8 cellular contexts compared by ENCODE assay signal in the genomic region with DNA sequence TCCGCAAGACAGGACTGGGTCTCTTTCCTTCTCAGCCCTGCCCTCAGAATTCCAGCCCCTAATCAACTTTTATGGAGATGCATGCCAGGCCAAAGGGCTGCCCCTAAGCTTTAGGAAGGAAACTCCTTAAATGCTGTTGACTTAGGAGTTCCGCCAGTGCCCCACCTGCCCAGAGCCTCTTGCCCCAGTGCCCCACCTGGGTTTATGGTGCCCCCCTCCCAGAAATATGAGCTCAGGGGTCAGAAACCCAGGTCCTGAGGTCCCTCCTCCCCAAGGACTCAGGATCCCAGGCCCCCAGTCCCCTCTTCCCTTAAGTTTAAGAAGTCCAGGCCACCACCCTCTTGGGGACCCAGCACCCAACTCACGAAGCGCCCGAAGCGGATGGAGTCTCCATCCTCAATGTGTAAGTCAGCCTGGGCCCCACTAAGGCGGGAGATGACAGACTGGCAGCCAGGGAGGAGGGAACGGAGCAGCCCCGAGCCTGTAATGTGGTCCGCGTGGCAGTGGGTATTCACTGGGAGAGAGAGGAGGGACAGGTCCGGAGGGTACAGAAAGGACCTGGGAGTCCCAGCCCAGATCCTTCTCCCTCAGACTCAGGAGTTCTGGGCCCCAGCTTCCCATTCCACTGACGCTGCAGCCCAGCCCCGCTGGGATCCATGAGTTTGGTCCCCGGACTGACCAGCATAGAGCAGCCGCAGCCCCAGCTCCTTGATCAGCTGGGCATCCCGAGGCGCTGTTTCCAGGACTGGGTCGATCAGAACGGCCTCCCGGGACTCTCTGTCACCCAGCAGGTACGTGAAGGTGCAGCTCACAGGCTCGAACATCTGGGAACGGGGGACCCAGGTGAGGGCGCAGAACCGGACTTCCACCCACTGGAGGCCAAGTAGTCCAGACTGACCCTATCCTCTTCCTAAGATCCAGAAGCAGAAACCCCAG. TPM values are rescaled to one million over a fixed set of nuclear protein-coding genes. Genes with fewer than 3 reads are reported as not detected.
A peak's percentile ranks its signal among the peaks of the same experiment; 100 is the strongest.
DNase-seq lines count a peak whose midpoint lies in the region; ATAC-seq, FAIRE-seq and TF ChIP-seq lines count a peak whose summit lies in the region.

No MANE protein-coding gene starts in this region.

- H3K27ac Mint-ChIP-seq in CD4-positive, CD25-positive, alpha-beta regulatory T cell, result peak overlapping the region; percentile 28 to 88 (median 74)

- H3K36me3 ChIP-seq in CD4-positive, CD25-positive, alpha-beta regulatory T cell (ENCODE audit: control insufficient read depth, insufficient read depth, low read length), result no peaks in the 10 kb centered on the region
- H3K36me3 ChIP-seq in kidney (ENCODE audit: control insufficient read depth in 1 of 2, insufficient read depth in 2 of 2, low read length in 2 of 2), result peaks cover 0 to 2% of the 10 kb centered on the region in 2 donors

- peak overlapping the region; percentile 63 for H3K27ac ChIP-seq in CD4-positive, CD25-positive, alpha-beta regulatory T cell (ENCODE audit: insufficient read depth, low read length, poor library complexity, severe bottlenecking)
- peak overlapping the region; percentile 83 to 89 for H3K27ac ChIP-seq in kidney (ENCODE audit: low read depth in 2 of 2, low read length in 2 of 2)

- TF ChIP-seq CTCF in LNCaP clone FGC (IDR thresholded peaks at IDR 0.05; ENCODE audit: control insufficient read depth, extremely low read depth, insufficient read depth), result no peak
- no peak for TF ChIP-seq CTCF in astrocyte of the spinal cord (IDR thresholded peaks at IDR 0.05; ENCODE audit: low read depth, low read length)
- no peak for TF ChIP-seq CTCF in kidney (IDR thresholded peaks at IDR 0.05; ENCODE audit: borderline replicate concordance, extremely low read depth, insufficient read depth)

- H3K4me1 ChIP-seq in CD4-positive, CD25-positive, alpha-beta regulatory T cell (ENCODE audit: control insufficient read depth, insufficient read depth, low read length, poor library complexity, severe bottlenecking), result peaks cover 31% of the 10 kb centered on the region
- peaks cover 9 to 10% of the 10 kb centered on the region in 2 donors for H3K4me1 ChIP-seq in kidney (ENCODE audit: control insufficient read depth in 1 of 2, insufficient read depth in 1 of 2, low read depth in 1 of 2, low read length in 2 of 2)

- no peaks in the 10 kb centered on the region for H3K9me3 ChIP-seq in CD4-positive, CD25-positive, alpha-beta regulatory T cell (ENCODE audit: control insufficient read depth in 2 of 2, low read length in 2 of 2)
- no peaks in the 10 kb centered on the region for H3K9me3 ChIP-seq in kidney (ENCODE audit: control insufficient read depth in 1 of 2, low read length in 2 of 2)

- FAIRE-seq in kidney (lab: Jason Lieb, UNC), result no peak

- H3K9me3 Mint-ChIP-seq in CD4-positive, CD25-positive, alpha-beta regulatory T cell, result no peaks in the 10 kb centered on the region

- no peaks in the 10 kb centered on the region for H3K27me3 Mint-ChIP-seq in CD4-positive, CD25-positive, alpha-beta regulatory T cell

- H3K4me1 Mint-ChIP-seq in CD4-positive, CD25-positive, alpha-beta regulatory T cell, result peaks cover 5 to 31% (median 21%) of the 10 kb centered on the region in 4 donors

- peak overlapping the region; percentile 76 to 97 (median 84) for H3K4me3 Mint-ChIP-seq in CD4-positive, CD25-positive, alpha-beta regulatory T cell

- peak; percentile 15 to 20 for ATAC-seq in CD4-positive, CD25-positive, alpha-beta regulatory T cell (ENCODE audit: low read depth in 2 of 2)

- H3K9ac ChIP-seq in kidney (ENCODE audit: low read length in 2 of 2), result peak overlapping the region; percentile 77 to 90

- intact Hi-C loops in kidney (cut with DNase I), result no loop called here

- H3K27me3 ChIP-seq in CD4-positive, CD25-positive, alpha-beta regulatory T cell (ENCODE audit: control insufficient read depth, insufficient read depth, low read length), result no peaks in the 10 kb centered on the region

- in situ Hi-C loops in astrocyte of the spinal cord (cut with HindIII; ENCODE audit: low sequenced_read_pairs), result no loop called here

- H3K36me3 Mint-ChIP-seq in CD4-positive, CD25-positive, alpha-beta regulatory T cell, result no peaks in the 10 kb centered on the region

- H3K4me3 ChIP-seq in CD4-positive, CD25-positive, alpha-beta regulatory T cell (ENCODE audit: low read depth, low read length), result peak overlapping the region; percentile 80
- H3K4me3 ChIP-seq in LNCaP clone FGC (ENCODE audit: low read depth, low read length), result peak overlapping the region; percentile 76
- H3K4me3 ChIP-seq in astrocyte of the spinal cord (ENCODE audit: low read depth, low read length), result peak overlapping the region; percentile 84
- H3K4me3 ChIP-seq in kidney (ENCODE audit: low read length in 2 of 2), result peak overlapping the region; percentile 88 to 90

- DNase-seq in CD4-positive, CD25-positive, alpha-beta regulatory T cell, result peak in 1 of 3 donors; percentile 42
- DNase-seq in LNCaP clone FGC (ENCODE audit: low read depth), result no peak
- DNase-seq in astrocyte of the spinal cord (ENCODE audit: low read depth, low spot score), result peak; percentile 5
- peak; percentile 82 for DNase-seq in kidney
- DNase-seq in stimulated activated CD4-positive, alpha-beta T cell treated with anti-CD3 and anti-CD28 coated beads, Interleukin-2, amount 100 ng/mL, for 48 hours, result peak; percentile 19 to 31
- no peak for DNase-seq in NCI-H1436 treated with DMSO at 0.1 percent for 48 hours (lab: John Stamatoyannopoulos, UW)
- DNase-seq in pons (ENCODE audit: low spot score), result no peak
- no peak for DNase-seq in GM19240 (ENCODE audit: insufficient read length, low spot score)

RNA-seq across cellular contexts. Expression of gene ETHE1, which starts 0.9 kb away (rescaled TPM):
- total RNA-seq in CD4-positive, CD25-positive, alpha-beta regulatory T cell, result 22.8 TPM
- 10 to 100 TPM; 55.1 to 73.5 (median 64.4) TPM for polyA plus RNA-seq in CD4-positive, CD25-positive, alpha-beta regulatory T cell
- 61.3 TPM for total RNA-seq in kidney
- 81.8 TPM for polyA plus RNA-seq in kidney (ENCODE audit: insufficient read depth, low read depth, low replicate concordance)

RNA-seq across cellular contexts. Expression of gene ZNF575, which starts 6.9 kb away (rescaled TPM):
- 3.3 TPM for total RNA-seq in CD4-positive, CD25-positive, alpha-beta regulatory T cell
- polyA plus RNA-seq in CD4-positive, CD25-positive, alpha-beta regulatory T cell, result 1 to 10 TPM in 3 of 4 donors, under 1 TPM in 1; 0.83 to 1.6 (median 1.3) TPM
- 3.1 TPM for total RNA-seq in kidney
- polyA plus RNA-seq in kidney (ENCODE audit: insufficient read depth, low read depth, low replicate concordance), result 2.8 TPM

RNA-seq across cellular contexts. Expression of gene PHLDB3, which starts 21.6 kb away (rescaled TPM):
- total RNA-seq in CD4-positive, CD25-positive, alpha-beta regulatory T cell, result 64.1 TPM
- 1 to 10 TPM; 1.5 to 4.4 (median 3.6) TPM for polyA plus RNA-seq in CD4-positive, CD25-positive, alpha-beta regulatory T cell
- 10.8 TPM for total RNA-seq in kidney
- polyA plus RNA-seq in kidney (ENCODE audit: insufficient read depth, low read depth, low replicate concordance), result 8.2 TPM

RNA-seq across cellular contexts. Expression of gene XRCC1, which starts 49.2 kb away (rescaled TPM):
- total RNA-seq in CD4-positive, CD25-positive, alpha-beta regulatory T cell, result 35.4 TPM
- polyA plus RNA-seq in CD4-positive, CD25-positive, alpha-beta regulatory T cell, result 10 to 100 TPM; 19.8 to 26.9 (median 24.3) TPM
- total RNA-seq in kidney, result 24.5 TPM
- 19.3 TPM for polyA plus RNA-seq in kidney (ENCODE audit: insufficient read depth, low read depth, low replicate concordance)

RNA-seq across cellular contexts. Expression of gene PINLYP, which starts 49.5 kb away (rescaled TPM):
- total RNA-seq in CD4-positive, CD25-positive, alpha-beta regulatory T cell, result not detected
- polyA plus RNA-seq in CD4-positive, CD25-positive, alpha-beta regulatory T cell, result 1 to 10 TPM in 1 of 4 donors, under 1 TPM in 3; 0.42 to 1.3 (median 0.65) TPM
- total RNA-seq in kidney, result 14.8 TPM
- 41.8 TPM for polyA plus RNA-seq in kidney (ENCODE audit: insufficient read depth, low read depth, low replicate concordance)

Comparison
In these comparisons a context has a peak if more than half of its experiments do, and no peak if none do; other contexts are left out.
1. DNase-seq: peak in astrocyte of the spinal cord (single experiment), kidney (single experiment) and stimulated activated CD4-positive, alpha-beta T cell treated with anti-CD3 and anti-CD28 coated beads, Interleukin-2, amount 100 ng/mL, for 48 hours (2 of 2); none in LNCaP clone FGC (single experiment), NCI-H1436 treated with DMSO at 0.1 percent for 48 hours (single experiment), pons (single experiment) and GM19240 (single experiment).
2. Peak in every context shown above with its lines, with median percentiles within 50 percentile points of each other: H3K4me3 ChIP-seq.